ENCODE assay signal across 1 cellular context in the genomic region with DNA sequence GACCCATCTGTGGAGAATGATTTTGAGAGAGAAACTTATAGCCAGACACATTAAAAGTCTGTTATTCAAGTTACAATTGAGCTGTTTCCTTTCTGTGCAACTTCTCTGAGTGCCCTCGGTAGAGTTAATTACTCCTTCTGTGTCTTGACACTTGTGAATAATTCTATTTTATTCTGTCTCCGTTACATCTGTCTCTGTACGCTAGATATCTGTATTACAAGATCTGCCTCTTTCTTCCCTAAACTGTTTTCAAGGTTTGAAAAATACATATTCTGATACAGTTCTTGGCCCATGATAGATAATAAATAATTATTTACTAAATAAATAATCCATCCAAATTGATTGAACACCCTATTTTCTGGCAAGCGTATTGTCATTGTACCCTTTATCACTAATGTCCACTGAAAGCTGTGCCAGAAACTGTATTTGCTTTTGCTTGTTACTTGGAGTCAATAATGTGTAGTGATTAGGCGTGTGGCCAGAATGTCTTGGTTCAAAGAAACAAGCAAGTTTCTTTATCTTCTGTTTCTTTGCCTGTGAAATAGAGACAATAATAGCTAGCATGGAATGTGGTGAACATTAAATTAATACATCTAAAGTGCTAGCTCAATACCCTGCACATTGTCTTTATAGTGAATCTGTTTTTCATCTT.
TF ChIP-seq lines count a peak whose summit lies in the region.

No MANE protein-coding gene starts in this region.

TF ChIP-seq in HEK293, 187 proteins besides CTCF, POLR2A, EP300 and RAD21 (continued from another document):
- TF ChIP-seq, protein P1, sequence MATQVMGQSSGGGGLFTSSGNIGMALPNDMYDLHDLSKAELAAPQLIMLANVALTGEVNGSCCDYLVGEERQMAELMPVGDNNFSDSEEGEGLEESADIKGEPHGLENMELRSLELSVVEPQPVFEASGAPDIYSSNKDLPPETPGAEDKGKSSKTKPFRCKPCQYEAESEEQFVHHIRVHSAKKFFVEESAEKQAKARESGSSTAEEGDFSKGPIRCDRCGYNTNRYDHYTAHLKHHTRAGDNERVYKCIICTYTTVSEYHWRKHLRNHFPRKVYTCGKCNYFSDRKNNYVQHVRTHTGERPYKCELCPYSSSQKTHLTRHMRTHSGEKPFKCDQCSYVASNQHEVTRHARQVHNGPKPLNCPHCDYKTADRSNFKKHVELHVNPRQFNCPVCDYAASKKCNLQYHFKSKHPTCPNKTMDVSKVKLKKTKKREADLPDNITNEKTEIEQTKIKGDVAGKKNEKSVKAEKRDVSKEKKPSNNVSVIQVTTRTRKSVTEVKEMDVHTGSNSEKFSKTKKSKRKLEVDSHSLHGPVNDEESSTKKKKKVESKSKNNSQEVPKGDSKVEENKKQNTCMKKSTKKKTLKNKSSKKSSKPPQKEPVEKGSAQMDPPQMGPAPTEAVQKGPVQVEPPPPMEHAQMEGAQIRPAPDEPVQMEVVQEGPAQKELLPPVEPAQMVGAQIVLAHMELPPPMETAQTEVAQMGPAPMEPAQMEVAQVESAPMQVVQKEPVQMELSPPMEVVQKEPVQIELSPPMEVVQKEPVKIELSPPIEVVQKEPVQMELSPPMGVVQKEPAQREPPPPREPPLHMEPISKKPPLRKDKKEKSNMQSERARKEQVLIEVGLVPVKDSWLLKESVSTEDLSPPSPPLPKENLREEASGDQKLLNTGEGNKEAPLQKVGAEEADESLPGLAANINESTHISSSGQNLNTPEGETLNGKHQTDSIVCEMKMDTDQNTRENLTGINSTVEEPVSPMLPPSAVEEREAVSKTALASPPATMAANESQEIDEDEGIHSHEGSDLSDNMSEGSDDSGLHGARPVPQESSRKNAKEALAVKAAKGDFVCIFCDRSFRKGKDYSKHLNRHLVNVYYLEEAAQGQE (tag by site-specific recombination; IDR thresholded peaks at IDR 0.05), result no peak
- TF ChIP-seq ZNF664 (tag by site-specific recombination; IDR thresholded peaks at IDR 0.05), result no peak
- no peak for TF ChIP-seq ZNF777 (tag by site-specific recombination; IDR thresholded peaks at IDR 0.05; ENCODE audit: borderline replicate concordance)
- TF ChIP-seq, protein P2, sequence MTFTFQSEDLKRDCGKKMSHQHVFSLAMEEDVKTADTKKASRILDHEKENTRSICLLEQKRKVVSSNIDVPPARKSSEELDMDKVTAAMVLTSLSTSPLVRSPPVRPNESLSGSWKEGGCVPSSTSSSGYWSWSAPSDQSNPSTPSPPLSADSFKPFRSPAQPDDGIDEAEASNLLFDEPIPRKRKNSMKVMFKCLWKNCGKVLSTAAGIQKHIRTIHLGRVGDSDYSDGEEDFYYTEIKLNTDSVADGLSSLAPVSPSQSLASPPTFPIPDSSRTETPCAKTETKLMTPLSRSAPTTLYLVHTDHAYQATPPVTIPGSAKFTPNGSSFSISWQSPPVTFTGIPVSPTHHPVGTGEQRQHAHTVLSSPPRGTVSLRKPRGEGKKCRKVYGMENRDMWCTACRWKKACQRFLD (tag by site-specific recombination; IDR thresholded peaks at IDR 0.05), result no peak
- no peak for TF ChIP-seq ZFHX2 (tag by site-specific recombination; conservative IDR thresholded peaks at IDR 0.05)
TF ChIP-seq in HEK293: peak in this region for 1.
